Comparison of ENCODE assay signal across 1 cellular context in the genomic region with DNA sequence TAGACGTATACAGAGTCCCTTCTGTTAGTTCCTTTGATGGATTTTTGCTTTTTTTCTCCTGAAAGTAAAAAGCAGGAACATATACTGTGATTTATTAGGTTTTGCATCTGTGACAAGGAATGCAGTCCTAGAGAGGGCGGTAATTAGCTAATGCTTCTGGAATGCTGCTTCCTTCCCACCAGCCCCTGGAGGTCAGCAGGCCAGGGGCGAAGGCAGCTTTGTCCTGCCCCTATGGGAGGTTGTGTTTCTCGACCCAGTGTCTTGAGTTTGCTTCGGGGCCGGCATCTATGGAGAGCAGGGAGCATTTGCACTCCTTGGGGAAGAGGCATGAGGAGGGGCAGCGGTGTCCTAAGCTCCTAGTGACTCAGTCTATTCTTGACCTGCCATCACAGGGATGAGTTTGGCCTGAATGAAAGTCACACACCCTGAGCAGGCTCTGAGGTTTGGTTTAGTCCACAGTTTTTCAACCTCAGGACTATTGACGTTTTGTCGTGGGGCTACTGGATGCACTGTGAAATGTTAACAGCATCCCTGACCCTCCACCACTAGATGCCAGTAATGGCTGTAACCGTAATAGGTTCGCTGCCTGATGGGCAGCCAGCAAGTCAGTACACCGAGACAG.
TF ChIP-seq lines count a peak whose summit lies in the region.

No MANE protein-coding gene starts in this region.

TF ChIP-seq in SK-N-SH, 30 proteins besides CTCF, POLR2A, EP300 and RAD21 (continued from another document):
- TF ChIP-seq, protein P1, sequence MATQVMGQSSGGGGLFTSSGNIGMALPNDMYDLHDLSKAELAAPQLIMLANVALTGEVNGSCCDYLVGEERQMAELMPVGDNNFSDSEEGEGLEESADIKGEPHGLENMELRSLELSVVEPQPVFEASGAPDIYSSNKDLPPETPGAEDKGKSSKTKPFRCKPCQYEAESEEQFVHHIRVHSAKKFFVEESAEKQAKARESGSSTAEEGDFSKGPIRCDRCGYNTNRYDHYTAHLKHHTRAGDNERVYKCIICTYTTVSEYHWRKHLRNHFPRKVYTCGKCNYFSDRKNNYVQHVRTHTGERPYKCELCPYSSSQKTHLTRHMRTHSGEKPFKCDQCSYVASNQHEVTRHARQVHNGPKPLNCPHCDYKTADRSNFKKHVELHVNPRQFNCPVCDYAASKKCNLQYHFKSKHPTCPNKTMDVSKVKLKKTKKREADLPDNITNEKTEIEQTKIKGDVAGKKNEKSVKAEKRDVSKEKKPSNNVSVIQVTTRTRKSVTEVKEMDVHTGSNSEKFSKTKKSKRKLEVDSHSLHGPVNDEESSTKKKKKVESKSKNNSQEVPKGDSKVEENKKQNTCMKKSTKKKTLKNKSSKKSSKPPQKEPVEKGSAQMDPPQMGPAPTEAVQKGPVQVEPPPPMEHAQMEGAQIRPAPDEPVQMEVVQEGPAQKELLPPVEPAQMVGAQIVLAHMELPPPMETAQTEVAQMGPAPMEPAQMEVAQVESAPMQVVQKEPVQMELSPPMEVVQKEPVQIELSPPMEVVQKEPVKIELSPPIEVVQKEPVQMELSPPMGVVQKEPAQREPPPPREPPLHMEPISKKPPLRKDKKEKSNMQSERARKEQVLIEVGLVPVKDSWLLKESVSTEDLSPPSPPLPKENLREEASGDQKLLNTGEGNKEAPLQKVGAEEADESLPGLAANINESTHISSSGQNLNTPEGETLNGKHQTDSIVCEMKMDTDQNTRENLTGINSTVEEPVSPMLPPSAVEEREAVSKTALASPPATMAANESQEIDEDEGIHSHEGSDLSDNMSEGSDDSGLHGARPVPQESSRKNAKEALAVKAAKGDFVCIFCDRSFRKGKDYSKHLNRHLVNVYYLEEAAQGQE (IDR thresholded peaks at IDR 0.05; ENCODE audit: low read depth, low read length): no peak
- TF ChIP-seq TEAD4 (IDR thresholded peaks at IDR 0.05; ENCODE audit: borderline replicate concordance, insufficient read depth): no peak
- no peak for TF ChIP-seq RFX5 (IDR thresholded peaks at IDR 0.05; ENCODE audit: low read length)
- TF ChIP-seq MXI1 (IDR thresholded peaks at IDR 0.05; ENCODE audit: low read depth, low read length): no peak
- TF ChIP-seq TCF12 (IDR thresholded peaks at IDR 0.05): 0 out of 2 replicates have a peak, but pooled peaks have one; percentile 21
- TF ChIP-seq NFIC (IDR thresholded peaks at IDR 0.05; ENCODE audit: borderline replicate concordance): no peak
- TF ChIP-seq, protein P2, sequence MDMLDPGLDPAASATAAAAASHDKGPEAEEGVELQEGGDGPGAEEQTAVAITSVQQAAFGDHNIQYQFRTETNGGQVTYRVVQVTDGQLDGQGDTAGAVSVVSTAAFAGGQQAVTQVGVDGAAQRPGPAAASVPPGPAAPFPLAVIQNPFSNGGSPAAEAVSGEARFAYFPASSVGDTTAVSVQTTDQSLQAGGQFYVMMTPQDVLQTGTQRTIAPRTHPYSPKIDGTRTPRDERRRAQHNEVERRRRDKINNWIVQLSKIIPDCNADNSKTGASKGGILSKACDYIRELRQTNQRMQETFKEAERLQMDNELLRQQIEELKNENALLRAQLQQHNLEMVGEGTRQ (IDR thresholded peaks at IDR 0.05; ENCODE audit: borderline replicate concordance, low read depth, low read length): no peak
- TF ChIP-seq MEF2A (IDR thresholded peaks at IDR 0.05; ENCODE audit: borderline replicate concordance, low read depth): no peak
- no peak for TF ChIP-seq ELF1 (IDR thresholded peaks at IDR 0.05)
- TF ChIP-seq NRF1 (IDR thresholded peaks at IDR 0.05; ENCODE audit: low read depth, low read length): no peak
- TF ChIP-seq GABPA (IDR thresholded peaks at IDR 0.05; ENCODE audit: low read depth): no peak
